Comparison of ENCODE assay signal across 18 cellular contexts in genomic region chr18:56043691-56044090, GRCh38.
A peak's percentile ranks its signal among the peaks of the same experiment; 100 is the strongest.
DNase-seq lines count a peak whose midpoint lies in the region; ATAC-seq, FAIRE-seq and TF ChIP-seq lines count a peak whose summit lies in the region.
"Had no signal": no experiment of that assay in that cellular context is flagged by ENCODE, and none has a peak within 500 bp of the region (broad histone marks: within the 10 kb centered on the region; RNA-seq: fewer than 3 reads in every experiment).

No MANE protein-coding gene starts in this region.

- intact Hi-C loops in right cardiac atrium (cut with DNase I), result no loop called here
- intact Hi-C loops in left ventricle myocardium inferior (cut with micrococcal nuclease), result no loop called here

- H3K4me3 ChIP-seq in right cardiac atrium (ENCODE audit: low read length), result no peak overlapping the region
- no peak overlapping the region for H3K4me3 ChIP-seq in left ventricle myocardium inferior
- H3K4me3 ChIP-seq: SK-N-MC, spleen had no signal

- 57% methylated on average over 5 of the region's 5 CpGs for WGBS in right cardiac atrium

- H3K27me3 ChIP-seq in right cardiac atrium (ENCODE audit: control insufficient read depth, insufficient read depth) (no peaks in the 10 kb centered on the region), left ventricle myocardium inferior (ENCODE audit: low read depth) (no peaks in the 10 kb centered on the region)
- H3K27me3 ChIP-seq: spleen had no signal

- H3K27ac ChIP-seq in right cardiac atrium (ENCODE audit: low read length), result no peak overlapping the region
- H3K27ac ChIP-seq in left ventricle myocardium inferior (replicated peaks), result no peak overlapping the region
- H3K27ac ChIP-seq: SK-N-MC, spleen had no signal

- peaks cover 9% of the 10 kb centered on the region for H3K36me3 ChIP-seq in left ventricle myocardium inferior
- H3K36me3 ChIP-seq: spleen had no signal

- DNase-seq in right cardiac atrium (peak in 2 of 3 donors; percentile 12 to 47), left ventricle myocardium inferior (no peak), frontal cortex (ENCODE audit: low spot score in 2 of 2) (peak; percentile 26 to 37), occipital lobe (lab: John Stamatoyannopoulos, UW) (peak; percentile 83), NCI-H1048 (lab: John Stamatoyannopoulos, UW) (no peak), HEK293T (ENCODE audit: extremely low spot score) (no peak), RPMI8226 (no peak)
- DNase-seq: activated CD8-positive, alpha-beta T cell treated with anti-CD3 and anti-CD28 coated beads for 36 hours; CD4-positive, CD25-positive, alpha-beta regulatory T cell; effector memory CD8-positive, alpha-beta T cell; EL; NCI-H187 treated with DMSO at 0.1 percent for 48 hours; NCI-H524; spleen had no signal

- TF ChIP-seq CTCF in left ventricle myocardium inferior (IDR thresholded peaks at IDR 0.05; ENCODE audit: borderline replicate concordance), result no peak

- CTCF ChIA-PET in HEK293T (lab: Yijun Ruan, JAX), result no interaction called here

- ATAC-seq in right cardiac atrium, result peak; percentile 66 to 78
- ATAC-seq in HG02610 (IDR thresholded peaks at IDR 0.05; ENCODE audit: unreplicated experiment), result no peak
- ATAC-seq: activated CD8-positive, alpha-beta T cell treated with anti-CD3 and anti-CD28 coated beads for 36 hours; effector memory CD8-positive, alpha-beta T cell had no signal

- FAIRE-seq in frontal cortex (lab: Jason Lieb, UNC), result peak; percentile 95
- FAIRE-seq: A204.1, GM19239 had no signal

- H3K4me1 ChIP-seq in right cardiac atrium (ENCODE audit: control insufficient read depth, insufficient read depth, low read length) (no peaks in the 10 kb centered on the region), left ventricle myocardium inferior (no peaks in the 10 kb centered on the region)
- H3K4me1 ChIP-seq: spleen had no signal

- H3K9me3 ChIP-seq in right cardiac atrium (ENCODE audit: control insufficient read depth, low read length), result peaks cover 4% of the 10 kb centered on the region
- H3K9me3 ChIP-seq in left ventricle myocardium inferior (replicated peaks), result peaks cover 14% of the 10 kb centered on the region

- POLR2A ChIA-PET in HEK293T (lab: Yijun Ruan, JAX), result no interaction called here

TF ChIP-seq in HEK293T, 16 proteins besides CTCF, POLR2A, EP300 and RAD21:
- no peak for TF ChIP-seq TARDBP (IDR thresholded peaks at IDR 0.05)
TF ChIP-seq in HEK293T: peak in this region for 0.

Comparison
In these comparisons a context has a peak if more than half of its experiments do, and no peak if none do; other contexts are left out.
1. DNase-seq: peak in right cardiac atrium (2 of 3), frontal cortex (2 of 2) and occipital lobe (single experiment); none in left ventricle myocardium inferior (single experiment), NCI-H1048 (single experiment), HEK293T (single experiment) and RPMI8226 (single experiment).